ENCODE assay signal across 8 cellular contexts in genomic region chr3:185332026-185332735, GRCh38. TPM values are rescaled to one million over a fixed set of nuclear protein-coding genes. Genes with fewer than 3 reads are reported as not detected.
DNase-seq lines count a peak whose midpoint lies in the region; ATAC-seq lines count a peak whose summit lies in the region.

No MANE protein-coding gene starts in this region.

- H3K36me3 Mint-ChIP-seq in stimulated activated memory B cell treated with anti-CD40 and anti-IgM and Interleukin-4, amounts not matched to agents 10 μg/mL and 1 μg/mL and 100 μg/mL, for 72 hours: no peaks in the 10 kb centered on the region

- no peak overlapping the region for H3K4me3 Mint-ChIP-seq in stimulated activated memory B cell treated with anti-CD40 and anti-IgM and Interleukin-4, amounts not matched to agents 10 μg/mL and 1 μg/mL and 100 μg/mL, for 72 hours

- no peaks in the 10 kb centered on the region for H3K9me3 Mint-ChIP-seq in stimulated activated memory B cell treated with anti-CD40 and anti-IgM and Interleukin-4, amounts not matched to agents 10 μg/mL and 1 μg/mL and 100 μg/mL, for 72 hours

- peak; percentile 96 for ATAC-seq in GM19455 (IDR thresholded peaks at IDR 0.05; ENCODE audit: unreplicated experiment)
- ATAC-seq in HG03442 (IDR thresholded peaks at IDR 0.05; ENCODE audit: unreplicated experiment): peak; percentile 99
- peak; percentile 88 for ATAC-seq in esophagus mucosa
- ATAC-seq in stimulated activated memory B cell treated with anti-CD40 and anti-IgM and Interleukin-4, amounts not matched to agents 10 μg/mL and 1 μg/mL and 100 μg/mL, for 72 hours: peak; percentile 76

- H3K27me3 Mint-ChIP-seq in stimulated activated memory B cell treated with anti-CD40 and anti-IgM and Interleukin-4, amounts not matched to agents 10 μg/mL and 1 μg/mL and 100 μg/mL, for 72 hours: no peaks in the 10 kb centered on the region

- no peak overlapping the region for H3K27ac Mint-ChIP-seq in stimulated activated memory B cell treated with anti-CD40 and anti-IgM and Interleukin-4, amounts not matched to agents 10 μg/mL and 1 μg/mL and 100 μg/mL, for 72 hours

- peak; percentile 34 for DNase-seq in DMS79 (lab: John Stamatoyannopoulos, UW)
- peak; percentile 92 for DNase-seq in NCI-H748 (lab: John Stamatoyannopoulos, UW; ENCODE audit: unreplicated experiment)
- DNase-seq in posterior cingulate gyrus: no peak
- no peak for DNase-seq in AG08395 (ENCODE audit: low spot score)

- peaks cover 9% of the 10 kb centered on the region for H3K4me1 Mint-ChIP-seq in stimulated activated memory B cell treated with anti-CD40 and anti-IgM and Interleukin-4, amounts not matched to agents 10 μg/mL and 1 μg/mL and 100 μg/mL, for 72 hours

- intact Hi-C loops in posterior cingulate gyrus (cut with DNase I): no loop called here

RNA-seq across cellular contexts. Expression of gene MAP3K13, which starts 30.8 kb away (rescaled TPM):
- total RNA-seq in esophagus mucosa: 22.0 TPM

Comparison
In these comparisons a context has a peak if more than half of its experiments do, and no peak if none do; other contexts are left out.
1. DNase-seq: peak in DMS79 (single experiment) and NCI-H748 (single experiment); none in posterior cingulate gyrus (0 of 10) and AG08395 (single experiment).
2. Peak in every context shown above with its lines, with median percentiles within 50 percentile points of each other: ATAC-seq.